In genomic region chr17:77140878-77141767, GRCh38 we compare ENCODE assay signal across 8 cellular contexts. TPM values are rescaled to one million over a fixed set of nuclear protein-coding genes. Genes with fewer than 3 reads are reported as not detected.
DNase-seq lines count a peak whose midpoint lies in the region; ATAC-seq, FAIRE-seq and TF ChIP-seq lines count a peak whose summit lies in the region.

TSS of gene SEC14L1 (plus strand) at chr17:77140969. CDS start at chr17:77143597, 2,628 bp downstream.

- H3K4me1 ChIP-seq in RWPE2 (ENCODE audit: insufficient read depth, poor library complexity, severe bottlenecking) (peaks cover 17% of the 10 kb centered on the region), astrocyte (ENCODE audit: insufficient read depth, low read length) (peaks cover 27% of the 10 kb centered on the region)

- H3K27ac ChIP-seq in 22Rv1 (peak within 1 kb of the TSS; percentile 69), RWPE2 (ENCODE audit: poor library complexity, severe bottlenecking) (peak within 1 kb of the TSS; percentile 98), astrocyte (ENCODE audit: low read depth, low read length) (peak within 1 kb of the TSS; percentile 95)

- peak within 1 kb of the TSS; percentile 59 for H3K4me3 ChIP-seq in RWPE2 (ENCODE audit: severe bottlenecking)
- peak within 1 kb of the TSS; percentile 85 for H3K4me3 ChIP-seq in astrocyte (ENCODE audit: insufficient read depth, low read depth, low read length)

- peak within 1 kb of the TSS; percentile 38 for H2AFZ ChIP-seq in astrocyte (ENCODE audit: low read depth, low read length)

- H3K9me3 ChIP-seq in RWPE2 (ENCODE audit: severe bottlenecking) (peaks cover 3% of the 10 kb centered on the region), astrocyte (ENCODE audit: insufficient read depth, low read depth, low read length) (peaks cover 6% of the 10 kb centered on the region)

- H3K79me2 ChIP-seq in astrocyte (ENCODE audit: insufficient read depth, low read length): peaks cover 45% of the 10 kb centered on the region

- intact Hi-C loops in sciatic nerve (cut with DNase I): no loop called here

- DNase-seq in RWPE2 (ENCODE audit: low spot score): no peak
- DNase-seq in astrocyte (ENCODE audit: low read depth): no peak
- DNase-seq in iPS DF 4.7 (ENCODE audit: extremely low read depth, low spot score): peak; percentile 44
- DNase-seq in sciatic nerve (ENCODE audit: low spot score): peak; percentile 77

- H3K36me3 ChIP-seq in RWPE2 (ENCODE audit: low read depth) (peaks cover 37% of the 10 kb centered on the region), astrocyte (ENCODE audit: insufficient read depth, low read length) (peaks cover 16% of the 10 kb centered on the region)

- peak within 1 kb of the TSS; percentile 96 for H3K4me3 Mint-ChIP-seq in astrocyte (ENCODE audit: unreplicated experiment)

- TF ChIP-seq CTCF in 22Rv1 (IDR thresholded peaks at IDR 0.05) (no peak), RWPE2 (IDR thresholded peaks at IDR 0.05; ENCODE audit: poor library complexity, severe bottlenecking) (no peak), astrocyte (IDR thresholded peaks at IDR 0.05; ENCODE audit: insufficient read depth, low read depth, low read length) (no peak)

- peak; percentile 52 for ATAC-seq in GM18511 (IDR thresholded peaks at IDR 0.05; ENCODE audit: unreplicated experiment)
- ATAC-seq in HG03196 (IDR thresholded peaks at IDR 0.05; ENCODE audit: unreplicated experiment): peak; percentile 29
- ATAC-seq in RWPE2 (ENCODE audit: low read depth): peak; percentile 8
- no peak for ATAC-seq in sciatic nerve
- ATAC-seq in HG02798 (IDR thresholded peaks at IDR 0.05; ENCODE audit: poor library complexity, unreplicated experiment): no peak

- H3K36me3 Mint-ChIP-seq in astrocyte (ENCODE audit: low read depth, unreplicated experiment): peaks cover 15% of the 10 kb centered on the region

- FAIRE-seq in astrocyte (lab: Jason Lieb, UNC): no peak

- peaks cover 14% of the 10 kb centered on the region for H3K9me3 Mint-ChIP-seq in astrocyte (ENCODE audit: unreplicated experiment)

- peaks cover 31% of the 10 kb centered on the region for H3K4me1 Mint-ChIP-seq in astrocyte (ENCODE audit: low read depth, unreplicated experiment)

- no peaks in the 10 kb centered on the region for H3K27me3 Mint-ChIP-seq in astrocyte (ENCODE audit: low read depth, unreplicated experiment)

- H4K20me1 ChIP-seq in astrocyte (ENCODE audit: insufficient read depth, low read length): peaks cover 23% of the 10 kb centered on the region

- peak within 1 kb of the TSS; percentile 93 for H3K4me2 ChIP-seq in astrocyte (ENCODE audit: low read length)

- H3K9ac ChIP-seq in astrocyte (ENCODE audit: low read length): peak within 1 kb of the TSS; percentile 90

- H3K27ac Mint-ChIP-seq in astrocyte (ENCODE audit: unreplicated experiment): peak within 1 kb of the TSS; percentile 89

- no peaks in the 10 kb centered on the region for H3K27me3 ChIP-seq in RWPE2 (ENCODE audit: insufficient read depth, poor library complexity, severe bottlenecking)
- H3K27me3 ChIP-seq in astrocyte (ENCODE audit: insufficient read depth, low read length): no peaks in the 10 kb centered on the region

RNA-seq across cellular contexts. Expression of gene SEC14L1, which starts in this region (rescaled TPM):
- total RNA-seq in astrocyte (86.7 and 93.2 TPM in 2 replicates), sciatic nerve (130 TPM)

Comparison
In these comparisons a context has a peak if more than half of its experiments do, and no peak if none do; other contexts are left out.
1. ATAC-seq: peak in GM18511 (single experiment), HG03196 (single experiment) and RWPE2 (single experiment); none in sciatic nerve (single experiment) and HG02798 (single experiment).
2. DNase-seq: peak in iPS DF 4.7 (single experiment) and sciatic nerve (single experiment); none in RWPE2 (single experiment) and astrocyte (single experiment).
3. Peak in every context shown above with its lines, with median percentiles within 50 percentile points of each other: H3K27ac ChIP-seq.